In genomic region chr12:76558684-76559276, GRCh38 we compare ENCODE assay signal across 8 cellular contexts.
DNase-seq lines count a peak whose midpoint lies in the region; ATAC-seq and TF ChIP-seq lines count a peak whose summit lies in the region.

No MANE protein-coding gene starts in this region.

- no peaks in the 10 kb centered on the region for H3K9me3 ChIP-seq in muscle layer of duodenum (ENCODE audit: control insufficient read depth in 1 of 2, low read length in 2 of 2)

- TF ChIP-seq CTCF in AG10803 (conservative IDR thresholded peaks at IDR 0.05; ENCODE audit: low read length) (no peak), epithelial cell of esophagus (IDR thresholded peaks at IDR 0.05; ENCODE audit: insufficient read depth, low read depth, low read length, missing control alignments) (no peak)

- H3K27me3 ChIP-seq in muscle layer of duodenum (ENCODE audit: low read depth, low read length) = no peaks in the 10 kb centered on the region

- no peaks in the 10 kb centered on the region for H3K36me3 ChIP-seq in muscle layer of duodenum (ENCODE audit: control insufficient read depth in 1 of 2, insufficient read depth in 2 of 2, low read length in 2 of 2)

- ATAC-seq in HG03378 (IDR thresholded peaks at IDR 0.05; ENCODE audit: unreplicated experiment) = peak; percentile 58

- DNase-seq in AG10803 (ENCODE audit: low read depth) (peak; percentile 19), GM19238 (ENCODE audit: insufficient read length, low spot score) (peak; percentile 16), epithelial cell of esophagus (ENCODE audit: low read depth) (peak; percentile 45)
- DNase-seq in NK-92 treated with Interleukin-12 subunit alpha and Interleukin-12 subunit beta, amount 100 ng/mL, for 24 hours (lab: John Stamatoyannopoulos, UW) = peak; percentile 78
- peak; percentile 60 for DNase-seq in activated CD8-positive, alpha-beta memory T cell treated with anti-CD3 and anti-CD28 coated beads, Interleukin-2, amount 50 U/mL, for 24 hours (ENCODE audit: extremely low read depth)
- peak; percentile 66 to 75 for DNase-seq in stimulated activated CD8-positive, alpha-beta memory T cell treated with anti-CD3 and anti-CD28 coated beads, Interleukin-7, amount 100 ng/mL, for 4 hours (ENCODE audit: low read depth in 2 of 2)

- H3K4me1 ChIP-seq in muscle layer of duodenum (ENCODE audit: control insufficient read depth in 1 of 2, insufficient read depth in 2 of 2, low read length in 2 of 2) = peaks cover 0 to 19% of the 10 kb centered on the region in 2 donors

- H3K27ac ChIP-seq in muscle layer of duodenum (ENCODE audit: low read length) = peak overlapping the region; percentile 95

- H3K4me3 ChIP-seq in AG10803 (ENCODE audit: low read length) (peak overlapping the region; percentile 88), epithelial cell of esophagus (ENCODE audit: low read length) (peak overlapping the region; percentile 89), muscle layer of duodenum (ENCODE audit: low read depth in 1 of 2, low read length in 2 of 2) (peak overlapping the region; percentile 80 to 90)

Comparison
In these comparisons a context has a peak if more than half of its experiments do, and no peak if none do; other contexts are left out.
1. Peak in every context shown above with its lines: DNase-seq, ATAC-seq, H3K4me3 ChIP-seq and H3K27ac ChIP-seq.
2. DNase-seq: peak in every context shown above with its lines; median percentile 78 in NK-92 treated with Interleukin-12 subunit alpha and Interleukin-12 subunit beta, amount 100 ng/mL, for 24 hours; 70 in stimulated activated CD8-positive, alpha-beta memory T cell treated with anti-CD3 and anti-CD28 coated beads, Interleukin-7, amount 100 ng/mL, for 4 hours; 60 in activated CD8-positive, alpha-beta memory T cell treated with anti-CD3 and anti-CD28 coated beads, Interleukin-2, amount 50 U/mL, for 24 hours; 45 in epithelial cell of esophagus; 19 in AG10803; 16 in GM19238.